22 cellular contexts compared by ENCODE assay signal in the genomic region with DNA sequence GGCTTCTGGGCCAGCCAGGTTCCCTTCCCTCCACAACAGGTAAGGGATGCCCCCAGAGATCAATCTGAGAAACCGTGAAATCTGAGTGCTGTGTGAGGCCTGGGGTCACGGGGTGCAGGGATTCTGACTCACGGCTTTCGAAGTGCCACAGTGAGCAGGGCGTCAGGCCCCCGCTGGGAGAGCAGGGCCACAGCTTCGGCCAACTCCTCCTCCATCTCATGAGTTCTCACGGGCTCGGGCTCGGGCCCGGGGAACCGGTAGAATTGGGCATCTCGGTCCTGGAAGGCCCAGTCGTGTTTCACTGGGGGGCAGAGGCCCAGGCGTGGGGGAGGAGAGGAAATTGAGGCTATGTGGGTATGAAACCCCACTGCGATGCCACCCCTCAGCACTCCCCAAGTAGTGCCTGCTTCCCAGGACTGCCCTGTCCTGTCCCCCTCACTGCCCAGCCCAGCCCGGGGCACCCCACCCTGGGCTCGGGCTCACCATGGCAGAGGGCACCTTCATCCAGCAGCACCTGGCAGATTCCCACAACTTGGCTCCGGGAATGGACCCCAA. TPM values are rescaled to one million over a fixed set of nuclear protein-coding genes. Genes with fewer than 3 reads are reported as not detected.
"Had no signal": no experiment of that assay in that cellular context is flagged by ENCODE, and none has a peak within 500 bp of the region (broad histone marks: within the 10 kb centered on the region; RNA-seq: fewer than 3 reads in every experiment).

No MANE protein-coding gene starts in this region.

- H3K27ac ChIP-seq: adrenal gland, colonic mucosa, lower lobe of right lung, sigmoid colon had no signal

- H3K4me1 ChIP-seq: adrenal gland had no signal

- H3K27me3 ChIP-seq: adrenal gland, colonic mucosa, sigmoid colon, tibial artery had no signal

- FAIRE-seq: astrocyte had no signal

- H3K4me3 ChIP-seq: adrenal gland, colonic mucosa, lower lobe of right lung, sigmoid colon, smooth muscle cell, tibial artery had no signal

- H3K9me3 ChIP-seq: adrenal gland, colonic mucosa, lower lobe of right lung, sigmoid colon, tibial artery had no signal

- H3K36me3 ChIP-seq: adrenal gland, colonic mucosa, sigmoid colon had no signal

- DNase-seq: activated B cell treated with CpG ODN at 0.5 μM for 24 hours; activated CD4-positive, alpha-beta T cell treated with anti-CD3 and anti-CD28 coated beads for 36 hours; activated CD4-positive, alpha-beta T cell treated with anti-CD3 and anti-CD28 coated beads, Interleukin-2, amount 50 U/mL, for 4 hours; activated CD8-positive, alpha-beta memory T cell treated with anti-CD3 and anti-CD28 coated beads for 24 hours; activated CD8-positive, alpha-beta memory T cell treated with anti-CD3 and anti-CD28 coated beads, Interleukin-2, amount 50 U/mL, for 4 hours; activated naive CD4-positive, alpha-beta T cell; activated T-cell treated with anti-CD3 and anti-CD28 coated beads, Interleukin-2, amount 50 U/mL, for 4 hours; adrenal gland; colonic mucosa; endodermal cell; lower lobe of right lung; naive thymus-derived CD4-positive, alpha-beta T cell; sigmoid colon; stimulated activated CD4-positive, alpha-beta T cell treated with anti-CD3 and anti-CD28 coated beads, Interleukin-15, amount 100 ng/mL, for 24 hours; stimulated activated CD4-positive, alpha-beta T cell treated with anti-CD3 and anti-CD28 coated beads, Interleukin-2, amount 100 ng/mL, for 48 hours; stimulated activated naive CD4-positive, alpha-beta T cell treated with Interleukin-2 at 50 U/mL for 16 hours; T1000; tibial artery had no signal

- H3K4me2 ChIP-seq: smooth muscle cell had no signal

- ATAC-seq: activated CD4-positive, alpha-beta T cell treated with anti-CD3 and anti-CD28 coated beads for 36 hours; activated T-cell treated with anti-CD3 and anti-CD28 coated beads, Interleukin-2, amount 50 U/mL, for 4 hours; lower lobe of right lung had no signal

RNA-seq across cellular contexts. Expression of a gene that starts 25.7 kb away (rescaled TPM):
- total RNA-seq: activated CD4-positive, alpha-beta T cell treated with anti-CD3 and anti-CD28 coated beads for 36 hours; activated T-helper 2 cell treated with anti-CD3 and anti-CD28 coated beads, Interferon-gamma antibody, Interleukin-2, Interleukin-4, amounts not matched to agents 10 μg/mL and 5 μg/mL and 100 μg/mL, durations not matched to agents 14 hours and 24 hours and 36 hours; astrocyte; colonic mucosa; endodermal cell; lower lobe of right lung; naive thymus-derived CD4-positive, alpha-beta T cell; neural crest cell had no signal
- polyA plus RNA-seq: naive thymus-derived CD4-positive, alpha-beta T cell had no signal
